39 cellular contexts compared by ENCODE assay signal in genomic region chr4:106092361-106093040, GRCh38.
"Had no signal": no experiment of that assay in that cellular context is flagged by ENCODE, and none has a peak within 500 bp of the region (broad histone marks: within the 10 kb centered on the region; RNA-seq: fewer than 3 reads in every experiment).

No MANE protein-coding gene starts in this region.

- ATAC-seq: activated naive CD4-positive, alpha-beta T cell treated with anti-CD3 and anti-CD28 coated beads, Interleukin-2, amount 50 U/mL, for 72 hours; activated naive CD8-positive, alpha-beta T cell treated with anti-CD3 and anti-CD28 coated beads, Interleukin-2, amount 50 U/mL, for 24 hours; activated T-cell treated with anti-CD3 and anti-CD28 coated beads, Interleukin-2, amount 50 U/mL, for 4 hours; activated T-cell treated with anti-CD3 and anti-CD28 coated beads, Interleukin-2, amount 50 U/mL, for 72 hours; activated T-helper 17 cell treated with anti-CD3 and anti-CD28 coated beads, Interleukin-2, amount 50 U/mL, for 72 hours; body of pancreas had no signal

- H3K4me3 Mint-ChIP-seq: activated naive CD4-positive, alpha-beta T cell treated with anti-CD3 and anti-CD28 coated beads for 36 hours; activated naive CD4-positive, alpha-beta T cell treated with anti-CD3 and anti-CD28 coated beads, Interleukin-2, amount 10 ng/mL, durations not matched to agents 7 days and 5 days; activated naive CD4-positive, alpha-beta T cell treated with anti-CD3 and anti-CD28 coated beads, Interleukin-2, amount 50 U/mL, for 24 hours; activated naive CD8-positive, alpha-beta T cell; activated naive CD8-positive, alpha-beta T cell treated with anti-CD3 and anti-CD28 coated beads for 36 hours; activated naive CD8-positive, alpha-beta T cell treated with anti-CD3 and anti-CD28 coated beads, Interleukin-2, amount 10 ng/mL, durations not matched to agents 7 days and 5 days; activated naive CD8-positive, alpha-beta T cell treated with anti-CD3 and anti-CD28 coated beads, Interleukin-2, amount 50 U/mL, for 24 hours; activated T-cell treated with anti-CD3 and anti-CD28 coated beads, Interleukin-2, amount 50 U/mL, for 24 hours; activated T-cell treated with anti-CD3 and anti-CD28 coated beads, Interleukin-2, amount 50 U/mL, for 4 hours; activated T-cell treated with anti-CD3 and anti-CD28 coated beads, Interleukin-2, amount 50 U/mL, for 72 hours; activated T-helper 1 cell treated with anti-CD3 and anti-CD28 coated beads, Interleukin-12 subunit alpha, Interleukin-12 subunit beta, Interleukin-2, Interleukin-4 antibody, amounts not matched to agents 30 ng/mL and 10 ng/mL and 1 ng/mL, durations not matched to agents 14 hours and 24 hours and 36 hours; activated T-helper 17 cell treated with anti-CD3 and anti-CD28 coated beads, Interleukin-2, amount 50 U/mL, for 72 hours; brain; central memory CD8-positive, alpha-beta T cell had no signal

- H3K4me1 ChIP-seq: adrenal gland, ascending aorta, body of pancreas, breast epithelium had no signal

- FAIRE-seq: astrocyte, bronchial epithelial cell had no signal

- H3K4me3 ChIP-seq: adrenal gland, ascending aorta, body of pancreas, breast epithelium, cardiac muscle cell had no signal

- H3K4me1 Mint-ChIP-seq: activated naive CD4-positive, alpha-beta T cell treated with anti-CD3 and anti-CD28 coated beads, Interleukin-2, amount 10 ng/mL, durations not matched to agents 7 days and 5 days; activated naive CD4-positive, alpha-beta T cell treated with anti-CD3 and anti-CD28 coated beads, Interleukin-2, amount 50 U/mL, for 24 hours; activated naive CD8-positive, alpha-beta T cell treated with anti-CD3 and anti-CD28 coated beads for 36 hours; activated naive CD8-positive, alpha-beta T cell treated with anti-CD3 and anti-CD28 coated beads, Interleukin-2, amount 10 ng/mL, durations not matched to agents 7 days and 5 days; activated naive CD8-positive, alpha-beta T cell treated with anti-CD3 and anti-CD28 coated beads, Interleukin-2, amount 50 U/mL, for 24 hours; activated T-helper 17 cell treated with anti-CD3 and anti-CD28 coated beads, Interleukin-2, amount 50 U/mL, for 72 hours; central memory CD8-positive, alpha-beta T cell had no signal

- H3K36me3 ChIP-seq: adrenal gland, breast epithelium had no signal

- H3K27me3 Mint-ChIP-seq: activated naive CD4-positive, alpha-beta T cell treated with anti-CD3 and anti-CD28 coated beads, Interleukin-2, amount 10 ng/mL, durations not matched to agents 7 days and 5 days; activated naive CD4-positive, alpha-beta T cell treated with anti-CD3 and anti-CD28 coated beads, Interleukin-2, amount 50 U/mL, for 24 hours; activated naive CD8-positive, alpha-beta T cell; activated naive CD8-positive, alpha-beta T cell treated with anti-CD3 and anti-CD28 coated beads for 36 hours; activated naive CD8-positive, alpha-beta T cell treated with anti-CD3 and anti-CD28 coated beads, Interleukin-2, amount 10 ng/mL, durations not matched to agents 7 days and 5 days; activated naive CD8-positive, alpha-beta T cell treated with anti-CD3 and anti-CD28 coated beads, Interleukin-2, amount 50 U/mL, for 24 hours; activated T-cell treated with anti-CD3 and anti-CD28 coated beads, Interleukin-2, amount 50 U/mL, for 24 hours; activated T-helper 17 cell treated with anti-CD3 and anti-CD28 coated beads, Interleukin-2, amount 50 U/mL, for 72 hours; brain; central memory CD8-positive, alpha-beta T cell had no signal

- H3K27ac Mint-ChIP-seq: activated naive CD4-positive, alpha-beta T cell treated with anti-CD3 and anti-CD28 coated beads for 36 hours; activated naive CD4-positive, alpha-beta T cell treated with anti-CD3 and anti-CD28 coated beads, Interleukin-2, amount 50 U/mL, for 24 hours; activated naive CD4-positive, alpha-beta T cell treated with anti-CD3 and anti-CD28 coated beads, Interleukin-2, amount 50 U/mL, for 72 hours; activated naive CD8-positive, alpha-beta T cell; activated naive CD8-positive, alpha-beta T cell treated with anti-CD3 and anti-CD28 coated beads for 36 hours; activated naive CD8-positive, alpha-beta T cell treated with anti-CD3 and anti-CD28 coated beads, Interleukin-2, amount 10 ng/mL, durations not matched to agents 7 days and 5 days; activated naive CD8-positive, alpha-beta T cell treated with anti-CD3 and anti-CD28 coated beads, Interleukin-2, amount 50 U/mL, for 24 hours; activated T-cell treated with anti-CD3 and anti-CD28 coated beads, Interleukin-2, amount 50 U/mL, for 24 hours; activated T-cell treated with anti-CD3 and anti-CD28 coated beads, Interleukin-2, amount 50 U/mL, for 72 hours; activated T-helper 1 cell treated with anti-CD3 and anti-CD28 coated beads, Interleukin-12 subunit alpha, Interleukin-12 subunit beta, Interleukin-2, Interleukin-4 antibody, amounts not matched to agents 30 ng/mL and 10 ng/mL and 1 ng/mL, durations not matched to agents 14 hours and 24 hours and 36 hours; activated T-helper 17 cell treated with anti-CD3 and anti-CD28 coated beads, Interleukin-2, amount 50 U/mL, for 72 hours; activated T-helper 2 cell treated with anti-CD3 and anti-CD28 coated beads, Interferon-gamma antibody, Interleukin-2, Interleukin-4, amounts not matched to agents 10 μg/mL and 5 μg/mL and 100 μg/mL, durations not matched to agents 14 hours and 24 hours and 36 hours; brain had no signal

- H3K27ac ChIP-seq: adrenal gland, ascending aorta, body of pancreas, brain microvascular endothelial cell, breast epithelium, cardiac muscle cell had no signal

- DNase-seq: activated effector memory CD4-positive, alpha-beta T cell treated with anti-CD3 and anti-CD28 coated beads, Interleukin-2, amount 50 U/mL, for 16 hours; activated effector memory CD4-positive, alpha-beta T cell treated with Interleukin-2 at 50 U/mL for 16 hours; activated naive CD4-positive, alpha-beta T cell; activated naive CD4-positive, alpha-beta T cell treated with anti-CD3 and anti-CD28 coated beads for 36 hours; activated naive CD4-positive, alpha-beta T cell treated with anti-CD3 and anti-CD28 coated beads, Interleukin-2, amount 10 ng/mL, durations not matched to agents 7 days and 5 days; activated naive CD4-positive, alpha-beta T cell treated with anti-CD3 and anti-CD28 coated beads, Interleukin-2, amount 50 U/mL, for 16 hours; activated naive CD4-positive, alpha-beta T cell treated with Interleukin-2 at 50 U/mL for 16 hours; activated naive CD8-positive, alpha-beta T cell treated with anti-CD3 and anti-CD28 coated beads for 36 hours; activated naive CD8-positive, alpha-beta T cell treated with anti-CD3 and anti-CD28 coated beads, Interleukin-2, amount 10 ng/mL, durations not matched to agents 7 days and 5 days; activated naive CD8-positive, alpha-beta T cell treated with anti-CD3 and anti-CD28 coated beads, Interleukin-2, amount 50 U/mL, for 24 hours; activated T-cell treated with anti-CD3 and anti-CD28 coated beads for 4 hours; activated T-cell treated with anti-CD3 and anti-CD28 coated beads, Interleukin-2, amount 50 U/mL, for 1 hour; activated T-cell treated with anti-CD3 and anti-CD28 coated beads, Interleukin-2, amount 50 U/mL, for 24 hours; activated T-cell treated with anti-CD3 and anti-CD28 coated beads, Interleukin-2, amount 50 U/mL, for 4 hours; activated T-cell treated with anti-CD3 and anti-CD28 coated beads, Interleukin-2, amount 50 U/mL, for 48 hours; activated T-cell treated with anti-CD3 and anti-CD28 coated beads, Interleukin-2, amount 50 U/mL, for 72 hours; adrenal gland; amniotic stem cell; amygdala; anterior cingulate cortex; aorta; body of pancreas; brain microvascular endothelial cell; caudate nucleus; central memory CD4-positive, alpha-beta T cell; cerebellar nuclear complex had no signal
